1 cellular context compared by ENCODE assay signal in the genomic region with DNA sequence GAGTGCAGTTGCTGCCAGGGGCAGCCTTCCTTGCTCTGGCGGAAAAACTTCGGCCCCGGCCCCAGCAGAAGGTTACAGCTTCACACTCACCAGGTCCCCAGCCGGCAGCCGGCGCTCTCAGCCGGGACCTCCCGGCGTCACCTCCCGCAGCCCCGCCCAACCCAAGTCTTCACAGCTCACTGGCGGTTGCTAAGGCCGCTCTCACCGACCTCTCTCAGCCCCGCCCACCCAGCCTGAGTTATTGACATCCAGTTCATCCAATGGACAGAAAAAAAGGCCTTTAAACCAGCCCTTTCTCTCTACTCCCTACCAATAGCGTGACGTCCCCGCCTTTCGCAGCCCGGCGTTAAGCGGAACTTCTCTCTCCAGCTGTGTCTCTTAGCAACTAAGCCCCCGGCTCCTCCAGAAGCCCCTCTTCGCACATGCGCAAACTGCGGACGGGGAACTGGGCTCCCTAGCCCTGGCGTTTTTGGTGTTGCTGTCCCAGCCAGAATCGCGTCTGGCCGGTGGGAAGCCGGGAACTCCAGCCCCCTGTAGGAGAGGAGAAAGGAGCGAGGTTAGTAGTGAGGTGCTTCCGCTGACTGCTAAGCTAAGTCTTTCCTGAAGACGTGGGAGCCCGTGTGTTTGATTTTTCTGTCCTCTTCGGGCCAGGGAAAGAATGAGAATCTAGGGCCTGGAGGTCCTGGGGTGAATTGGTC.
A peak's percentile ranks its signal among the peaks of the same experiment; 100 is the strongest.
TF ChIP-seq lines count a peak whose summit lies in the region.

A gene (plus strand): TSS at position 376 of the 698 bp plus-strand sequence. CDS start 9,189 bp downstream, outside the sequence.

TF ChIP-seq in HepG2, 621 proteins besides CTCF, POLR2A, EP300 and RAD21 (continued from another document and continues in another):
- TF ChIP-seq, protein P1, sequence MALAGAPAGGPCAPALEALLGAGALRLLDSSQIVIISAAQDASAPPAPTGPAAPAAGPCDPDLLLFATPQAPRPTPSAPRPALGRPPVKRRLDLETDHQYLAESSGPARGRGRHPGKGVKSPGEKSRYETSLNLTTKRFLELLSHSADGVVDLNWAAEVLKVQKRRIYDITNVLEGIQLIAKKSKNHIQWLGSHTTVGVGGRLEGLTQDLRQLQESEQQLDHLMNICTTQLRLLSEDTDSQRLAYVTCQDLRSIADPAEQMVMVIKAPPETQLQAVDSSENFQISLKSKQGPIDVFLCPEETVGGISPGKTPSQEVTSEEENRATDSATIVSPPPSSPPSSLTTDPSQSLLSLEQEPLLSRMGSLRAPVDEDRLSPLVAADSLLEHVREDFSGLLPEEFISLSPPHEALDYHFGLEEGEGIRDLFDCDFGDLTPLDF (CRISPR knock-in tag; IDR thresholded peaks at IDR 0.05) = no peak
- TF ChIP-seq, protein P2, sequence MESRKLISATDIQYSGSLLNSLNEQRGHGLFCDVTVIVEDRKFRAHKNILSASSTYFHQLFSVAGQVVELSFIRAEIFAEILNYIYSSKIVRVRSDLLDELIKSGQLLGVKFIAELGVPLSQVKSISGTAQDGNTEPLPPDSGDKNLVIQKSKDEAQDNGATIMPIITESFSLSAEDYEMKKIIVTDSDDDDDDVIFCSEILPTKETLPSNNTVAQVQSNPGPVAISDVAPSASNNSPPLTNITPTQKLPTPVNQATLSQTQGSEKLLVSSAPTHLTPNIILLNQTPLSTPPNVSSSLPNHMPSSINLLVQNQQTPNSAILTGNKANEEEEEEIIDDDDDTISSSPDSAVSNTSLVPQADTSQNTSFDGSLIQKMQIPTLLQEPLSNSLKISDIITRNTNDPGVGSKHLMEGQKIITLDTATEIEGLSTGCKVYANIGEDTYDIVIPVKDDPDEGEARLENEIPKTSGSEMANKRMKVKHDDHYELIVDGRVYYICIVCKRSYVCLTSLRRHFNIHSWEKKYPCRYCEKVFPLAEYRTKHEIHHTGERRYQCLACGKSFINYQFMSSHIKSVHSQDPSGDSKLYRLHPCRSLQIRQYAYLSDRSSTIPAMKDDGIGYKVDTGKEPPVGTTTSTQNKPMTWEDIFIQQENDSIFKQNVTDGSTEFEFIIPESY (CRISPR knock-in tag; IDR thresholded peaks at IDR 0.05) = no peak
- TF ChIP-seq ATM (IDR thresholded peaks at IDR 0.05; ENCODE audit: borderline replicate concordance) (no peak), IRF2 (CRISPR knock-in tag; IDR thresholded peaks at IDR 0.05) (peak; percentile 39; the same call in 1 of the 2 replicates), U2AF1 (optimal IDR thresholded peaks at IDR 0.05; ENCODE audit: low read depth, low read length) (no peak), GPN1 (CRISPR knock-in tag; IDR thresholded peaks at IDR 0.05; ENCODE audit: borderline replicate concordance) (no peak), ZC3H13 (CRISPR knock-in tag; IDR thresholded peaks at IDR 0.05) (no peak), KMT2B (CRISPR knock-in tag; IDR thresholded peaks at IDR 0.05) (peak; percentile 52; the same call in 1 of the 2 replicates), ZNF441 (CRISPR knock-in tag; IDR thresholded peaks at IDR 0.05; ENCODE audit: borderline replicate concordance) (no peak), PHF21A (CRISPR knock-in tag; IDR thresholded peaks at IDR 0.05) (no peak), ZNF20 (CRISPR knock-in tag; IDR thresholded peaks at IDR 0.05) (no peak), KAT2B (IDR thresholded peaks at IDR 0.05; ENCODE audit: borderline replicate concordance, low read depth, low read length) (no peak), YEATS4 (CRISPR knock-in tag; IDR thresholded peaks at IDR 0.05; ENCODE audit: borderline replicate concordance) (peak; percentile 26; the same call in 1 of the 2 replicates), ZNF879 (CRISPR knock-in tag; IDR thresholded peaks at IDR 0.05) (no peak), FOXA3 (CRISPR knock-in tag; IDR thresholded peaks at IDR 0.05) (no peak), TMF1 (CRISPR knock-in tag; IDR thresholded peaks at IDR 0.05; ENCODE audit: low read depth) (no peak), JUN (CRISPR knock-in tag; IDR thresholded peaks at IDR 0.05) (no peak), ZNF24 (IDR thresholded peaks at IDR 0.05) (no peak), ZNF652 (CRISPR knock-in tag; IDR thresholded peaks at IDR 0.05; ENCODE audit: borderline replicate concordance, low read depth) (no peak), ZNF780A (CRISPR knock-in tag; IDR thresholded peaks at IDR 0.05) (no peak), MAFF (IDR thresholded peaks at IDR 0.05; ENCODE audit: low read depth, low read length) (no peak), FOSL2 (CRISPR knock-in tag; IDR thresholded peaks at IDR 0.05) (no peak), SATB2 (CRISPR knock-in tag; IDR thresholded peaks at IDR 0.05) (no peak), MYC (CRISPR knock-in tag; IDR thresholded peaks at IDR 0.05; ENCODE audit: borderline replicate concordance) (peak; percentile 33; the same call in 1 of the 2 replicates), SPEN (CRISPR knock-in tag; IDR thresholded peaks at IDR 0.05; ENCODE audit: low read depth) (peak; percentile 16; the same call in 1 of the 2 replicates), FIP1L1 (IDR thresholded peaks at IDR 0.05; ENCODE audit: borderline replicate concordance, insufficient read depth, low read depth, low read length) (no peak), FOXP1 (IDR thresholded peaks at IDR 0.05) (no peak), FOXP1 (CRISPR knock-in tag; IDR thresholded peaks at IDR 0.05) (no peak), TRIM24 (CRISPR knock-in tag; IDR thresholded peaks at IDR 0.05) (no peak), MIER3 (CRISPR knock-in tag; IDR thresholded peaks at IDR 0.05; ENCODE audit: borderline replicate concordance) (no peak), KDM5A (IDR thresholded peaks at IDR 0.05; ENCODE audit: borderline replicate concordance, low read length) (peak; percentile 54; the same call in 1 of the 2 replicates), CREB1 (IDR thresholded peaks at IDR 0.05) (peak; percentile 77), CREB1 (CRISPR knock-in tag; IDR thresholded peaks at IDR 0.05) (no peak; the same call in none of the 2 replicates), HOXA9 (CRISPR knock-in tag; IDR thresholded peaks at IDR 0.05; ENCODE audit: borderline replicate concordance) (no peak), SCMH1 (CRISPR knock-in tag; IDR thresholded peaks at IDR 0.05; ENCODE audit: borderline replicate concordance) (no peak), ZNF883 (CRISPR knock-in tag; IDR thresholded peaks at IDR 0.05; ENCODE audit: not compliant biosample characterization) (no peak), JUND (CRISPR knock-in tag; IDR thresholded peaks at IDR 0.05) (no peak), ZMYM4 (CRISPR knock-in tag; IDR thresholded peaks at IDR 0.05) (peak; percentile 81)
- TF ChIP-seq, protein P3, sequence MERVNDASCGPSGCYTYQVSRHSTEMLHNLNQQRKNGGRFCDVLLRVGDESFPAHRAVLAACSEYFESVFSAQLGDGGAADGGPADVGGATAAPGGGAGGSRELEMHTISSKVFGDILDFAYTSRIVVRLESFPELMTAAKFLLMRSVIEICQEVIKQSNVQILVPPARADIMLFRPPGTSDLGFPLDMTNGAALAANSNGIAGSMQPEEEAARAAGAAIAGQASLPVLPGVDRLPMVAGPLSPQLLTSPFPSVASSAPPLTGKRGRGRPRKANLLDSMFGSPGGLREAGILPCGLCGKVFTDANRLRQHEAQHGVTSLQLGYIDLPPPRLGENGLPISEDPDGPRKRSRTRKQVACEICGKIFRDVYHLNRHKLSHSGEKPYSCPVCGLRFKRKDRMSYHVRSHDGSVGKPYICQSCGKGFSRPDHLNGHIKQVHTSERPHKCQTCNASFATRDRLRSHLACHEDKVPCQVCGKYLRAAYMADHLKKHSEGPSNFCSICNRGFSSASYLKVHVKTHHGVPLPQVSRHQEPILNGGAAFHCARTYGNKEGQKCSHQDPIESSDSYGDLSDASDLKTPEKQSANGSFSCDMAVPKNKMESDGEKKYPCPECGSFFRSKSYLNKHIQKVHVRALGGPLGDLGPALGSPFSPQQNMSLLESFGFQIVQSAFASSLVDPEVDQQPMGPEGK (CRISPR knock-in tag; IDR thresholded peaks at IDR 0.05) = 0 out of 2 replicates have a peak, but pooled peaks have one; percentile 39
- TF ChIP-seq, protein P4, sequence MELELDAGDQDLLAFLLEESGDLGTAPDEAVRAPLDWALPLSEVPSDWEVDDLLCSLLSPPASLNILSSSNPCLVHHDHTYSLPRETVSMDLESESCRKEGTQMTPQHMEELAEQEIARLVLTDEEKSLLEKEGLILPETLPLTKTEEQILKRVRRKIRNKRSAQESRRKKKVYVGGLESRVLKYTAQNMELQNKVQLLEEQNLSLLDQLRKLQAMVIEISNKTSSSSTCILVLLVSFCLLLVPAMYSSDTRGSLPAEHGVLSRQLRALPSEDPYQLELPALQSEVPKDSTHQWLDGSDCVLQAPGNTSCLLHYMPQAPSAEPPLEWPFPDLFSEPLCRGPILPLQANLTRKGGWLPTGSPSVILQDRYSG (CRISPR knock-in tag; IDR thresholded peaks at IDR 0.05) = no peak
- TF ChIP-seq, protein P5, sequence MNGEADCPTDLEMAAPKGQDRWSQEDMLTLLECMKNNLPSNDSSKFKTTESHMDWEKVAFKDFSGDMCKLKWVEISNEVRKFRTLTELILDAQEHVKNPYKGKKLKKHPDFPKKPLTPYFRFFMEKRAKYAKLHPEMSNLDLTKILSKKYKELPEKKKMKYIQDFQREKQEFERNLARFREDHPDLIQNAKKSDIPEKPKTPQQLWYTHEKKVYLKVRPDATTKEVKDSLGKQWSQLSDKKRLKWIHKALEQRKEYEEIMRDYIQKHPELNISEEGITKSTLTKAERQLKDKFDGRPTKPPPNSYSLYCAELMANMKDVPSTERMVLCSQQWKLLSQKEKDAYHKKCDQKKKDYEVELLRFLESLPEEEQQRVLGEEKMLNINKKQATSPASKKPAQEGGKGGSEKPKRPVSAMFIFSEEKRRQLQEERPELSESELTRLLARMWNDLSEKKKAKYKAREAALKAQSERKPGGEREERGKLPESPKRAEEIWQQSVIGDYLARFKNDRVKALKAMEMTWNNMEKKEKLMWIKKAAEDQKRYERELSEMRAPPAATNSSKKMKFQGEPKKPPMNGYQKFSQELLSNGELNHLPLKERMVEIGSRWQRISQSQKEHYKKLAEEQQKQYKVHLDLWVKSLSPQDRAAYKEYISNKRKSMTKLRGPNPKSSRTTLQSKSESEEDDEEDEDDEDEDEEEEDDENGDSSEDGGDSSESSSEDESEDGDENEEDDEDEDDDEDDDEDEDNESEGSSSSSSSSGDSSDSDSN (CRISPR knock-in tag; IDR thresholded peaks at IDR 0.05) = no peak; the same call in 1 of the 2 replicates
- TF ChIP-seq, protein P6, sequence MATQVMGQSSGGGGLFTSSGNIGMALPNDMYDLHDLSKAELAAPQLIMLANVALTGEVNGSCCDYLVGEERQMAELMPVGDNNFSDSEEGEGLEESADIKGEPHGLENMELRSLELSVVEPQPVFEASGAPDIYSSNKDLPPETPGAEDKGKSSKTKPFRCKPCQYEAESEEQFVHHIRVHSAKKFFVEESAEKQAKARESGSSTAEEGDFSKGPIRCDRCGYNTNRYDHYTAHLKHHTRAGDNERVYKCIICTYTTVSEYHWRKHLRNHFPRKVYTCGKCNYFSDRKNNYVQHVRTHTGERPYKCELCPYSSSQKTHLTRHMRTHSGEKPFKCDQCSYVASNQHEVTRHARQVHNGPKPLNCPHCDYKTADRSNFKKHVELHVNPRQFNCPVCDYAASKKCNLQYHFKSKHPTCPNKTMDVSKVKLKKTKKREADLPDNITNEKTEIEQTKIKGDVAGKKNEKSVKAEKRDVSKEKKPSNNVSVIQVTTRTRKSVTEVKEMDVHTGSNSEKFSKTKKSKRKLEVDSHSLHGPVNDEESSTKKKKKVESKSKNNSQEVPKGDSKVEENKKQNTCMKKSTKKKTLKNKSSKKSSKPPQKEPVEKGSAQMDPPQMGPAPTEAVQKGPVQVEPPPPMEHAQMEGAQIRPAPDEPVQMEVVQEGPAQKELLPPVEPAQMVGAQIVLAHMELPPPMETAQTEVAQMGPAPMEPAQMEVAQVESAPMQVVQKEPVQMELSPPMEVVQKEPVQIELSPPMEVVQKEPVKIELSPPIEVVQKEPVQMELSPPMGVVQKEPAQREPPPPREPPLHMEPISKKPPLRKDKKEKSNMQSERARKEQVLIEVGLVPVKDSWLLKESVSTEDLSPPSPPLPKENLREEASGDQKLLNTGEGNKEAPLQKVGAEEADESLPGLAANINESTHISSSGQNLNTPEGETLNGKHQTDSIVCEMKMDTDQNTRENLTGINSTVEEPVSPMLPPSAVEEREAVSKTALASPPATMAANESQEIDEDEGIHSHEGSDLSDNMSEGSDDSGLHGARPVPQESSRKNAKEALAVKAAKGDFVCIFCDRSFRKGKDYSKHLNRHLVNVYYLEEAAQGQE (IDR thresholded peaks at IDR 0.05; ENCODE audit: borderline replicate concordance in 1 of 2, low read depth in 1 of 2, low read length in 2 of 2) = no peak; a peak in 1 of 4 replicates
- TF ChIP-seq, protein P7, sequence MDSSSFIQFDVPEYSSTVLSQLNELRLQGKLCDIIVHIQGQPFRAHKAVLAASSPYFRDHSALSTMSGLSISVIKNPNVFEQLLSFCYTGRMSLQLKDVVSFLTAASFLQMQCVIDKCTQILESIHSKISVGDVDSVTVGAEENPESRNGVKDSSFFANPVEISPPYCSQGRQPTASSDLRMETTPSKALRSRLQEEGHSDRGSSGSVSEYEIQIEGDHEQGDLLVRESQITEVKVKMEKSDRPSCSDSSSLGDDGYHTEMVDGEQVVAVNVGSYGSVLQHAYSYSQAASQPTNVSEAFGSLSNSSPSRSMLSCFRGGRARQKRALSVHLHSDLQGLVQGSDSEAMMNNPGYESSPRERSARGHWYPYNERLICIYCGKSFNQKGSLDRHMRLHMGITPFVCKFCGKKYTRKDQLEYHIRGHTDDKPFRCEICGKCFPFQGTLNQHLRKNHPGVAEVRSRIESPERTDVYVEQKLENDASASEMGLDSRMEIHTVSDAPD (CRISPR knock-in tag; IDR thresholded peaks at IDR 0.05) = 0 out of 2 replicates have a peak, but pooled peaks have one; percentile 23
- TF ChIP-seq, protein P8, sequence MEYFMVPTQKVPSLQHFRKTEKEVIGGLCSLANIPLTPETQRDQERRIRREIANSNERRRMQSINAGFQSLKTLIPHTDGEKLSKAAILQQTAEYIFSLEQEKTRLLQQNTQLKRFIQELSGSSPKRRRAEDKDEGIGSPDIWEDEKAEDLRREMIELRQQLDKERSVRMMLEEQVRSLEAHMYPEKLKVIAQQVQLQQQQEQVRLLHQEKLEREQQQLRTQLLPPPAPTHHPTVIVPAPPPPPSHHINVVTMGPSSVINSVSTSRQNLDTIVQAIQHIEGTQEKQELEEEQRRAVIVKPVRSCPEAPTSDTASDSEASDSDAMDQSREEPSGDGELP (IDR thresholded peaks at IDR 0.05; ENCODE audit: borderline replicate concordance, low read depth) = peak; percentile 98
- TF ChIP-seq, protein P9, sequence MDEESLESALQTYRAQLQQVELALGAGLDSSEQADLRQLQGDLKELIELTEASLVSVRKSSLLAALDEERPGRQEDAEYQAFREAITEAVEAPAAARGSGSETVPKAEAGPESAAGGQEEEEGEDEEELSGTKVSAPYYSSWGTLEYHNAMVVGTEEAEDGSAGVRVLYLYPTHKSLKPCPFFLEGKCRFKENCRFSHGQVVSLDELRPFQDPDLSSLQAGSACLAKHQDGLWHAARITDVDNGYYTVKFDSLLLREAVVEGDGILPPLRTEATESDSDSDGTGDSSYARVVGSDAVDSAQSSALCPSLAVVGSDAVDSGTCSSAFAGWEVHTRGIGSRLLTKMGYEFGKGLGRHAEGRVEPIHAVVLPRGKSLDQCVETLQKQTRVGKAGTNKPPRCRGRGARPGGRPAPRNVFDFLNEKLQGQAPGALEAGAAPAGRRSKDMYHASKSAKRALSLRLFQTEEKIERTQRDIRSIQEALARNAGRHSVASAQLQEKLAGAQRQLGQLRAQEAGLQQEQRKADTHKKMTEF (CRISPR knock-in tag; IDR thresholded peaks at IDR 0.05) = peak; percentile 45; the same call in 1 of the 2 replicates
- TF ChIP-seq, protein P10, sequence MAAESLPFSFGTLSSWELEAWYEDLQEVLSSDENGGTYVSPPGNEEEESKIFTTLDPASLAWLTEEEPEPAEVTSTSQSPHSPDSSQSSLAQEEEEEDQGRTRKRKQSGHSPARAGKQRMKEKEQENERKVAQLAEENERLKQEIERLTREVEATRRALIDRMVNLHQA (CRISPR knock-in tag; IDR thresholded peaks at IDR 0.05) = no peak
